19 cellular contexts compared by ENCODE assay signal in genomic region chr2:238906254-238906935, GRCh38. TPM values are rescaled to one million over a fixed set of nuclear protein-coding genes. Genes with fewer than 3 reads are reported as not detected.
DNase-seq lines count a peak whose midpoint lies in the region; ATAC-seq, FAIRE-seq and TF ChIP-seq lines count a peak whose summit lies in the region.
"Had no signal": no experiment of that assay in that cellular context is flagged by ENCODE, and none has a peak within 500 bp of the region (broad histone marks: within the 10 kb centered on the region; RNA-seq: fewer than 3 reads in every experiment).

No MANE protein-coding gene starts in this region.

- H3K27me3 ChIP-seq in BLaER1 treated with 17β-estradiol and CSF1 and Interleukin-3, amounts not matched to agents 10 nM and 100 nM = peaks cover 0 to 12% (median 0%) of the 10 kb centered on the region in 11 experiments; a peak in 1 of 22 replicates
- H3K27me3 ChIP-seq in GM12878 (replicated peaks in 1 of 2; ENCODE audit: control insufficient read depth in 2 of 2, insufficient read depth in 2 of 2, low read length in 1 of 2) (no peaks in the 10 kb centered on the region), mesenchymal stem cell (ENCODE audit: control insufficient read depth in 1 of 2, insufficient read depth in 1 of 2, low read length in 2 of 2) (no peaks in the 10 kb centered on the region)

- POLR2A ChIA-PET in GM12878 (lab: Charles Lee) = no interaction called here

- no peak overlapping the region for H2AK5ac ChIP-seq in mesenchymal stem cell (ENCODE audit: low read length, severe bottlenecking)

- RAD21 ChIA-PET in GM12878 (lab: Charles Lee; ENCODE audit: unreplicated experiment) = no interaction called here

- FAIRE-seq in GM12878 (lab: Jason Lieb, UNC) = no peak

- in situ Hi-C loops in GM12878 (cut with MboI) = no loop called here

- no peak overlapping the region for H3K4me3 Mint-ChIP-seq in progenitor cell of endocrine pancreas (ENCODE audit: low read depth)
- H3K4me3 Mint-ChIP-seq: CD14-positive monocyte, IgD-negative memory B cell had no signal

- DNase-seq in GM12878 (ENCODE audit: low read depth, low spot score) = no peak
- no peak for DNase-seq in mesenchymal stem cell
- no peak for DNase-seq in progenitor cell of endocrine pancreas (ENCODE audit: low spot score, unreplicated experiment)
- DNase-seq in NCI-H2196 (lab: John Stamatoyannopoulos, UW; ENCODE audit: unreplicated experiment) = no peak
- no peak for DNase-seq in GDM1 (lab: John Stamatoyannopoulos, UW)
- no peak for DNase-seq in NCI-H510A treated with DMSO at 0.1 percent for 48 hours (lab: John Stamatoyannopoulos, UW)
- DNase-seq: AML-193, EL, MV-4-11, NCI-H2029 treated with DMSO at 0.1 percent for 48 hours, NCI-H345, NCI-H524 treated with DMSO at 0.1 percent for 48 hours, NCI-H82 had no signal

- peak overlapping the region; percentile 46 for H3K27ac Mint-ChIP-seq in progenitor cell of endocrine pancreas
- H3K27ac Mint-ChIP-seq: IgD-negative memory B cell had no signal

- no peaks in the 10 kb centered on the region for H3K79me2 ChIP-seq in GM12878 (ENCODE audit: control insufficient read depth, insufficient read depth, low read length)

- H4K91ac ChIP-seq in mesenchymal stem cell (ENCODE audit: low read length) = no peak overlapping the region

- H3K36me3 Mint-ChIP-seq in progenitor cell of endocrine pancreas (ENCODE audit: insufficient read depth) = no peaks in the 10 kb centered on the region
- H3K36me3 Mint-ChIP-seq: CD14-positive monocyte, IgD-negative memory B cell had no signal

- H3K4me1 ChIP-seq in BLaER1 treated with 17β-estradiol and CSF1 and Interleukin-3, amounts not matched to agents 10 nM and 100 nM = peaks cover 0 to 43% (median 29%) of the 10 kb centered on the region in 10 experiments; a peak in 14 of 20 replicates
- no peaks in the 10 kb centered on the region for H3K4me1 ChIP-seq in GM12878 (ENCODE audit: control insufficient read depth, insufficient read depth, low read length)
- peaks cover 8% of the 10 kb centered on the region for H3K4me1 ChIP-seq in mesenchymal stem cell (ENCODE audit: control insufficient read depth, insufficient read depth, low read depth, low read length)
- H3K4me1 ChIP-seq: HAP-1 had no signal

- no peak overlapping the region for H2BK15ac ChIP-seq in mesenchymal stem cell (ENCODE audit: low read depth, poor library complexity, severe bottlenecking)

- peak overlapping the region in 6 of 11 experiments; percentile 61 to 80 (median 66); a peak in 10 of 22 replicates for H3K4me2 ChIP-seq in BLaER1 treated with 17β-estradiol and CSF1 and Interleukin-3, amounts not matched to agents 10 nM and 100 nM
- H3K4me2 ChIP-seq in GM12878 (ENCODE audit: control insufficient read depth, insufficient read depth) = no peak overlapping the region
- H3K4me2 ChIP-seq in mesenchymal stem cell (ENCODE audit: low read length, poor library complexity, severe bottlenecking) = no peak overlapping the region

- 78% methylated on average over 20 of the region's 20 CpGs for WGBS in GM12878 (ENCODE audit: insufficient coverage, insufficient replicate concordance, low lambda C conversion rate, missing lambda C conversion rate)
- WGBS in mesenchymal stem cell = 92% methylated on average over 19 of the region's 20 CpGs

- H2BK5ac ChIP-seq in mesenchymal stem cell (ENCODE audit: low read depth, low read length, poor library complexity, severe bottlenecking) = no peak overlapping the region

- BruUV-seq in GM12878 (replicated peaks; lab: Mats Ljungman, UMichigan) = no TSS peak

- no peak for TF ChIP-seq RAD21 in GM12878 (IDR thresholded peaks at IDR 0.05; ENCODE audit: insufficient read depth, low read depth, low read length)

- H3K9me3 ChIP-seq in BLaER1 treated with 17β-estradiol and CSF1 and Interleukin-3, amounts not matched to agents 10 nM and 100 nM (replicated peaks in 1 of 11) = no peaks in the 10 kb centered on the region
- no peaks in the 10 kb centered on the region; the same call in 2 of the 3 replicates for H3K9me3 ChIP-seq in GM12878 (replicated peaks; ENCODE audit: control insufficient read depth, insufficient read depth, low read length)
- H3K9me3 ChIP-seq in mesenchymal stem cell (ENCODE audit: control insufficient read depth, low read length) = no peaks in the 10 kb centered on the region
- H3K9me3 ChIP-seq: HAP-1 had no signal

- peak overlapping the region; percentile 29 for H4K8ac ChIP-seq in mesenchymal stem cell (ENCODE audit: low read length)

- H3K4me3 ChIP-seq in BLaER1 treated with 17β-estradiol and CSF1 and Interleukin-3, amounts not matched to agents 10 nM and 100 nM = no peak overlapping the region
- H3K4me3 ChIP-seq in GM12878 (no peak overlapping the region), mesenchymal stem cell (ENCODE audit: insufficient read depth in 1 of 2, low read depth in 1 of 2, low read length in 2 of 2) (no peak overlapping the region)
- H3K4me3 ChIP-seq: HAP-1 had no signal

- H3K27me3 Mint-ChIP-seq in progenitor cell of endocrine pancreas = peaks cover 2% of the 10 kb centered on the region
- H3K27me3 Mint-ChIP-seq: IgD-negative memory B cell had no signal

- peaks cover 0 to 16% (median 0%) of the 10 kb centered on the region in 11 experiments; a peak in 2 of 22 replicates for H4K20me1 ChIP-seq in BLaER1 treated with 17β-estradiol and CSF1 and Interleukin-3, amounts not matched to agents 10 nM and 100 nM
- H4K20me1 ChIP-seq in GM12878 (ENCODE audit: control insufficient read depth, insufficient read depth) = no peaks in the 10 kb centered on the region

- no peak overlapping the region for H3K4ac ChIP-seq in mesenchymal stem cell (ENCODE audit: low read depth in 1 of 2, low read length in 2 of 2)

- no peak overlapping the region for H2BK120ac ChIP-seq in mesenchymal stem cell (ENCODE audit: low read depth, low read length)

- H3K4me1 Mint-ChIP-seq in progenitor cell of endocrine pancreas (ENCODE audit: low read depth) = no peaks in the 10 kb centered on the region
- H3K4me1 Mint-ChIP-seq: CD14-positive monocyte, IgD-negative memory B cell had no signal

- H3K23ac ChIP-seq in mesenchymal stem cell (ENCODE audit: low read length in 2 of 2) = no peak overlapping the region

- H3K27ac ChIP-seq in BLaER1 treated with 17β-estradiol and CSF1 and Interleukin-3, amounts not matched to agents 10 nM and 100 nM = no peak overlapping the region
- H3K27ac ChIP-seq in GM12878 (ENCODE audit: control insufficient read depth, insufficient read depth) = no peak overlapping the region
- no peak overlapping the region for H3K27ac ChIP-seq in mesenchymal stem cell (ENCODE audit: low read length, poor library complexity, severe bottlenecking)

- TF ChIP-seq EP300 in GM12878 (IDR thresholded peaks at IDR 0.05; ENCODE audit: borderline replicate concordance in 1 of 2, control insufficient read depth in 1 of 2, low read depth in 2 of 2, low read length in 2 of 2) = no peak

- H3K79me1 ChIP-seq in mesenchymal stem cell (replicated peaks; ENCODE audit: low read length, poor library complexity, severe bottlenecking) = no peaks in the 10 kb centered on the region

- TF ChIP-seq POLR2A in GM12878 (IDR thresholded peaks at IDR 0.05; ENCODE audit: low read depth, low read length) = no peak

- CTCF ChIA-PET in GM12878 (lab: Yijun Ruan, JAX) = no interaction called here

- no peak overlapping the region for H3K14ac ChIP-seq in mesenchymal stem cell (ENCODE audit: low read length in 2 of 2)

- SMC1A ChIA-PET in GM12878 (lab: Charles Lee; ENCODE audit: uncharacterized antibody, unreplicated experiment) = no interaction called here

- H2AFZ ChIP-seq in GM12878 (ENCODE audit: control insufficient read depth, low read depth, low read length) (no peak overlapping the region), mesenchymal stem cell (ENCODE audit: low read depth, low read length) (no peak overlapping the region)

- no peak for ATAC-seq in GM12878
- ATAC-seq in GM19463 (IDR thresholded peaks at IDR 0.05; ENCODE audit: unreplicated experiment) = no peak
- ATAC-seq: SK-N-SH treated with all-trans-retinoic acid at 6 μM for 48 hours had no signal

- H2BK12ac ChIP-seq in mesenchymal stem cell (ENCODE audit: low read length in 2 of 2) = no peak overlapping the region

- H3K9me3 Mint-ChIP-seq in progenitor cell of endocrine pancreas (ENCODE audit: low read depth) = no peaks in the 10 kb centered on the region

- H3K9ac ChIP-seq in BLaER1 treated with 17β-estradiol and CSF1 and Interleukin-3, amounts not matched to agents 10 nM and 100 nM = no peak overlapping the region
- H3K9ac ChIP-seq in GM12878 (ENCODE audit: control insufficient read depth, insufficient read depth, low read length) = no peak overlapping the region
- no peak overlapping the region for H3K9ac ChIP-seq in mesenchymal stem cell (ENCODE audit: low read length)

- H3K18ac ChIP-seq in mesenchymal stem cell (ENCODE audit: low read depth in 1 of 2, low read length in 2 of 2) = no peak overlapping the region

- H3K36me3 ChIP-seq in BLaER1 treated with 17β-estradiol and CSF1 and Interleukin-3, amounts not matched to agents 10 nM and 100 nM = no peaks in the 10 kb centered on the region
- H3K36me3 ChIP-seq in GM12878 (ENCODE audit: control insufficient read depth in 2 of 2, insufficient read depth in 2 of 2, low read length in 1 of 2) (no peaks in the 10 kb centered on the region), mesenchymal stem cell (ENCODE audit: control insufficient read depth in 1 of 2, insufficient read depth in 2 of 2, low read depth in 1 of 2, low read length in 2 of 2) (peaks cover 0 to 41% of the 10 kb centered on the region in 2 experiments)
- H3K36me3 ChIP-seq: HAP-1 had no signal

- intact Hi-C loops in GM12878 (cut with micrococcal nuclease; ENCODE audit: unreplicated experiment) = no loop called here

- no peak for TF ChIP-seq CTCF in GM12878 (IDR thresholded peaks at IDR 0.05 in 2 of 3, conservative IDR thresholded peaks at IDR 0.05 in 1 of 3; ENCODE audit: control insufficient read depth in 2 of 3, extremely low read depth in 1 of 3, insufficient read depth in 1 of 3, low read depth in 3 of 3, low read length in 3 of 3)
- TF ChIP-seq CTCF in progenitor cell of endocrine pancreas (IDR thresholded peaks at IDR 0.05; ENCODE audit: unreplicated experiment) = no peak

RNA-seq across cellular contexts. Expression of gene TWIST2, which starts 58.5 kb away (rescaled TPM):
- not detected in 2 replicates for total RNA-seq in GM12878 (2013; cell fraction: nucleolus; rRNA removed)
- not detected in 2 replicates for total RNA-seq in GM12878 (2014; rRNA removed)
- total RNA-seq in GM12878 (2014; rRNA removed; fragmentation: Illumina TruSeq; extraction: Trizol) = not detected in 2 replicates
- total RNA-seq in GM12878 (2021) = not detected in 2 replicates
- not detected for polyA plus RNA-seq in GM12878 (2011; ENCODE audit: low read depth)
- not detected in 2 replicates for polyA plus RNA-seq in GM12878 (2011; rRNA removed)
- polyA plus RNA-seq in GM12878 (2011; cell fraction: cytosol; rRNA removed) = not detected in 2 replicates
- not detected in 2 replicates for polyA plus RNA-seq in GM12878 (2011; cell fraction: nucleus; rRNA removed)
- polyA plus RNA-seq in GM12878 (2012) = not detected in 2 replicates
- not detected in 2 replicates for polyA plus RNA-seq in GM12878 (2014; fragmentation: Illumina TruSeq; extraction: Trizol)
- not detected for polyA plus RNA-seq in GM12878 (2014; fragmentation: Nextera tagmentation; extraction: Ambion mirVana)
- polyA plus RNA-seq in GM12878 (2014; rRNA removed) = not detected in 2 replicates
- polyA plus RNA-seq in GM12878 (2016; fragmentation: Nextera tagmentation; extraction: Ambion mirVana) = not detected
- polyA minus RNA-seq in GM12878 (2011; rRNA and poly(A)+ RNA removed) = not detected in 2 replicates
- polyA minus RNA-seq in GM12878 (2011; cell fraction: cytosol; rRNA and poly(A)+ RNA removed) = not detected in 2 replicates
- polyA minus RNA-seq in GM12878 (2011; cell fraction: nucleus; rRNA and poly(A)+ RNA removed) = not detected in 2 replicates
- polyA plus RNA-seq in mesenchymal stem cell (2013, experiment 1 of 2) = 11.1 TPM
- polyA plus RNA-seq in mesenchymal stem cell (2013, experiment 2 of 2) = 11.7 TPM
- total RNA-seq in progenitor cell of endocrine pancreas = not detected in 2 replicates
- polyA plus RNA-seq: IgD-negative memory B cell had no signal

Comparison
In these comparisons a context has a peak if more than half of its experiments do, and no peak if none do; other contexts are left out.
1. H3K4me2 ChIP-seq: peak in BLaER1 treated with 17β-estradiol and CSF1 and Interleukin-3, amounts not matched to agents 10 nM and 100 nM (6 of 11); none in GM12878 (single experiment) and mesenchymal stem cell (single experiment).